Comparison of ENCODE assay signal across 2 cellular contexts in genomic region chr20:37317316-37317715, GRCh38.
TF ChIP-seq lines count a peak whose summit lies in the region.

No MANE protein-coding gene starts in this region.

TF ChIP-seq in GM12878, 131 proteins besides CTCF, POLR2A, EP300 and RAD21:
- no peak for TF ChIP-seq SP1 (IDR thresholded peaks at IDR 0.05; ENCODE audit: low read depth, low read length)
- TF ChIP-seq RBBP5 (conservative IDR thresholded peaks at IDR 0.05): no peak
- no peak for TF ChIP-seq MYB (IDR thresholded peaks at IDR 0.05; ENCODE audit: borderline replicate concordance, low read depth, low read length)
- no peak for TF ChIP-seq ZNF217 (IDR thresholded peaks at IDR 0.05)
- no peak for TF ChIP-seq RUNX3 (IDR thresholded peaks at IDR 0.05; ENCODE audit: low read length)
- no peak for TF ChIP-seq USF2 (IDR thresholded peaks at IDR 0.05; ENCODE audit: borderline replicate concordance, low read depth, low read length)
- TF ChIP-seq ZNF384 (IDR thresholded peaks at IDR 0.05; ENCODE audit: borderline replicate concordance, low read depth, low read length): no peak
- TF ChIP-seq HDAC2 (IDR thresholded peaks at IDR 0.05): no peak
- no peak for TF ChIP-seq TCF3 (IDR thresholded peaks at IDR 0.05; ENCODE audit: borderline replicate concordance, insufficient read depth, low read depth, low read length)
- no peak for TF ChIP-seq MAX (IDR thresholded peaks at IDR 0.05; ENCODE audit: low read depth, low read length)

TF ChIP-seq in HepG2, 621 proteins besides CTCF, POLR2A, EP300 and RAD21:
- TF ChIP-seq LRRFIP1 (CRISPR knock-in tag; conservative IDR thresholded peaks at IDR 0.05) (no peak), SP2 (CRISPR knock-in tag; IDR thresholded peaks at IDR 0.05) (no peak), BCL3 (CRISPR knock-in tag; IDR thresholded peaks at IDR 0.05) (no peak), CC2D1A (CRISPR knock-in tag; IDR thresholded peaks at IDR 0.05) (no peak), ARNT (IDR thresholded peaks at IDR 0.05) (no peak), MAFK (conservative IDR thresholded peaks at IDR 0.05 in 1 of 2, IDR thresholded peaks at IDR 0.05 in 1 of 2; ENCODE audit: low read length in 2 of 2) (no peak), SKI (IDR thresholded peaks at IDR 0.05; ENCODE audit: partially characterized antibody) (no peak), TIGD3 (CRISPR knock-in tag; IDR thresholded peaks at IDR 0.05; ENCODE audit: borderline replicate concordance) (no peak), MED1 (CRISPR knock-in tag; IDR thresholded peaks at IDR 0.05) (no peak), THAP11 (CRISPR knock-in tag; IDR thresholded peaks at IDR 0.05) (no peak), BATF2 (CRISPR knock-in tag; IDR thresholded peaks at IDR 0.05) (no peak), GTF2F1 (IDR thresholded peaks at IDR 0.05; ENCODE audit: low read length) (no peak), MAX (IDR thresholded peaks at IDR 0.05) (no peak), ZNF556 (CRISPR knock-in tag; IDR thresholded peaks at IDR 0.05; ENCODE audit: borderline replicate concordance) (no peak), ZNF709 (CRISPR knock-in tag; IDR thresholded peaks at IDR 0.05) (no peak), PRMT3 (CRISPR knock-in tag; IDR thresholded peaks at IDR 0.05; ENCODE audit: borderline replicate concordance, low read depth) (no peak), ZNF883 (CRISPR knock-in tag; IDR thresholded peaks at IDR 0.05; ENCODE audit: not compliant biosample characterization) (no peak), USF2 (IDR thresholded peaks at IDR 0.05; ENCODE audit: low read depth, low read length) (no peak), USF2 (CRISPR knock-in tag; IDR thresholded peaks at IDR 0.05; ENCODE audit: borderline replicate concordance) (no peak), ZNF432 (CRISPR knock-in tag; IDR thresholded peaks at IDR 0.05; ENCODE audit: borderline replicate concordance) (no peak)
